Comparison of ENCODE assay signal across 24 cellular contexts in the genomic region with DNA sequence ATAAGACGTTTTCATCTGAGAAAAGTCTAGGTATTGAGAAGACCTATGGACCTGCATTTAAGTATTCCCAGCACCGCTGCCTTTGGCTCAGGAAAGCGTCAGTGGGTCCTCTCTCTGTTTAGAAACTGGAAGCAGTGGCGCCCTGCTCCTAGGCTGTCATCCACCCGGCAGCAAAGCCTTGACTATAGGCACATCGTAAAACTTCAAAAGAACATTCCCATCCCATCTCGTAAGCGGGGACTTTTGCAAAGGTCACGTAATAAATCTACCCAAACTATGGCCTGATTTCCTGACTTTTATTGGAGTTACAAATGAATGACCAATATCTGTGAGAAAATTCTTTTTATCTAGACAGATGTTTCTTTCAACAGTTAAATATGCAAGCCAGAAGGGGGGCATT.
"Had no signal": no experiment of that assay in that cellular context is flagged by ENCODE, and none has a peak within 500 bp of the region (broad histone marks: within the 10 kb centered on the region; RNA-seq: fewer than 3 reads in every experiment).

No MANE protein-coding gene starts in this region.

- H3K27me3 ChIP-seq: foreskin keratinocyte, neural progenitor cell, right lobe of liver, thyroid gland had no signal

- FAIRE-seq: colon, endothelial cell of umbilical vein, small intestine had no signal

- H3K4me3 ChIP-seq: dorsolateral prefrontal cortex, esophagus muscularis mucosa, gastroesophageal sphincter, heart left ventricle, hepatocyte, lower lobe of right lung, neural progenitor cell, right lobe of liver, thyroid gland had no signal

- H3K4me2 ChIP-seq: hepatocyte, neural progenitor cell had no signal

- H3K9ac ChIP-seq: neural progenitor cell, parathyroid adenoma had no signal

- H3K79me2 ChIP-seq: hepatocyte, parathyroid adenoma had no signal

- H3K9me3 ChIP-seq: esophagus muscularis mucosa, gastroesophageal sphincter, heart left ventricle, lower lobe of right lung, right lobe of liver, thyroid gland had no signal

- H3K36me3 ChIP-seq: esophagus muscularis mucosa, gastroesophageal sphincter, heart left ventricle, lower lobe of right lung, neural progenitor cell, right lobe of liver, thyroid gland had no signal

- DNase-seq: dorsolateral prefrontal cortex; effector CD4-positive, alpha-beta T cell; foreskin keratinocyte; left colon; left ventricle myocardium superior; lower lobe of right lung; natural killer cell; right lobe of liver; small intestine; stimulated activated CD4-positive, alpha-beta T cell treated with anti-CD3 and anti-CD28 coated beads, Interleukin-12 subunit alpha, Interleukin-12 subunit beta, amount 100 ng/mL, for 4 hours; stimulated activated CD4-positive, alpha-beta T cell treated with anti-CD3 and anti-CD28 coated beads, Interleukin-1b, Interleukin-23, amount 100 ng/mL, for 48 hours; stimulated activated CD4-positive, alpha-beta T cell treated with anti-CD3 and anti-CD28 coated beads, Interleukin-4, amount 100 ng/mL, for 1 hour; stimulated activated CD8-positive, alpha-beta memory T cell treated with anti-CD3 and anti-CD28 coated beads, Interleukin-4, amount 100 ng/mL, for 48 hours; stimulated activated naive CD4-positive, alpha-beta T cell; stimulated activated naive CD8-positive, alpha-beta T cell treated with anti-CD3 and anti-CD28 coated beads, Interleukin-15, amount 100 ng/mL, for 72 hours; thyroid gland had no signal

- H3K4me1 ChIP-seq: esophagus muscularis mucosa, foreskin keratinocyte, gastroesophageal sphincter, heart left ventricle, lower lobe of right lung, neural progenitor cell, parathyroid adenoma, right lobe of liver, thyroid gland had no signal

- H3K27ac ChIP-seq: dorsolateral prefrontal cortex, esophagus muscularis mucosa, foreskin keratinocyte, gastroesophageal sphincter, heart left ventricle, hepatocyte, lower lobe of right lung, neural progenitor cell, parathyroid adenoma, right lobe of liver, thyroid gland had no signal

- H2AFZ ChIP-seq: hepatocyte, neural progenitor cell, parathyroid adenoma had no signal
